Comparison of ENCODE assay signal across 18 cellular contexts in the genomic region with DNA sequence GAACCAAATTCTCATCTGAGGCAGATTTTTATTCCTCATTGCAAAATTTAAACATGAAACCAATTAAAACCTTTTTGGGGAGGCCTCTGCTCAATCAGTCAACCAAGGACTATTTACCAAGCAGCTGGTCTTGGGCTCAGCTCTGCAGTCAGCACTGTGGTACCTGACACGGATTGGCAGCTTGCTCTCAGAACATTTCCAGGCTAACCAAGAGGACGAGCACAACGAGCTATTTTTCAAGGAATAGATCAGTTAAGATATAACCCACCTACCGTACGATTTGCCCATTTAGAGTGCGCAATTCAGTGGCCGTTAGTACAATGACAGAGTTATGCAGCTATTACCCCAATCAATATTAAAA.
"Had no signal": no experiment of that assay in that cellular context is flagged by ENCODE, and none has a peak within 500 bp of the region (broad histone marks: within the 10 kb centered on the region; RNA-seq: fewer than 3 reads in every experiment).

No MANE protein-coding gene starts in this region.

- H3K27ac Mint-ChIP-seq: activated CD4-positive, alpha-beta memory T cell treated with anti-CD3 and anti-CD28 coated beads, Interleukin-2, amount 10 ng/mL, durations not matched to agents 7 days and 5 days; activated CD4-positive, alpha-beta T cell treated with anti-CD3 and anti-CD28 coated beads, Interleukin-2, amount 10 ng/mL, durations not matched to agents 24 days and 14 days; activated naive CD4-positive, alpha-beta T cell treated with anti-CD3 and anti-CD28 coated beads for 36 hours; activated naive CD8-positive, alpha-beta T cell treated with anti-CD3 and anti-CD28 coated beads, Interleukin-2, amount 10 ng/mL, durations not matched to agents 7 days and 5 days; activated T-cell treated with anti-CD3 and anti-CD28 coated beads, Interleukin-2, amount 50 U/mL, for 72 hours; naive thymus-derived CD4-positive, alpha-beta T cell; progenitor cell of endocrine pancreas; stimulated activated naive CD8-positive, alpha-beta T cell treated with anti-CD3 and anti-CD28 coated beads, Interleukin-15, Interleukin-2, amounts not matched to agents 100 ng/mL and 50 ng/mL, for 24 hours; T-helper 17 cell had no signal

- DNase-seq: activated CD4-positive, alpha-beta memory T cell treated with anti-CD3 and anti-CD28 coated beads, Interleukin-2, amount 10 ng/mL, durations not matched to agents 7 days and 5 days; activated CD4-positive, alpha-beta T cell treated with anti-CD3 and anti-CD28 coated beads, Interleukin-2, amount 10 ng/mL, durations not matched to agents 24 days and 14 days; activated effector memory CD4-positive, alpha-beta T cell treated with Interleukin-2 at 50 U/mL for 16 hours; activated naive CD4-positive, alpha-beta T cell treated with anti-CD3 and anti-CD28 coated beads for 36 hours; activated naive CD8-positive, alpha-beta T cell treated with anti-CD3 and anti-CD28 coated beads, Interleukin-2, amount 10 ng/mL, durations not matched to agents 7 days and 5 days; activated T-cell treated with anti-CD3 and anti-CD28 coated beads, Interleukin-2, amount 50 U/mL, for 72 hours; cerebellar nuclear complex; erythroblast; foreskin fibroblast; left lung; naive thymus-derived CD4-positive, alpha-beta T cell; spleen; stimulated activated CD4-positive, alpha-beta T cell treated with anti-CD3 and anti-CD28 coated beads, Interleukin-4, amount 100 ng/mL, for 24 hours; T-helper 17 cell; tibial artery had no signal

- ATAC-seq: activated CD4-positive, CD25-positive, alpha-beta regulatory T cell treated with anti-CD3 and anti-CD28 coated beads, Interleukin-2, amount 50 U/mL, for 24 hours; activated T-cell treated with anti-CD3 and anti-CD28 coated beads, Interleukin-2, amount 50 U/mL, for 72 hours; left lung; naive thymus-derived CD4-positive, alpha-beta T cell; T-helper 17 cell had no signal

- H3K4me1 Mint-ChIP-seq: activated naive CD8-positive, alpha-beta T cell treated with anti-CD3 and anti-CD28 coated beads, Interleukin-2, amount 10 ng/mL, durations not matched to agents 7 days and 5 days; naive thymus-derived CD4-positive, alpha-beta T cell; T-helper 17 cell had no signal

- H3K9me3 Mint-ChIP-seq: activated CD4-positive, alpha-beta memory T cell treated with anti-CD3 and anti-CD28 coated beads, Interleukin-2, amount 10 ng/mL, durations not matched to agents 7 days and 5 days; activated CD4-positive, alpha-beta T cell treated with anti-CD3 and anti-CD28 coated beads, Interleukin-2, amount 10 ng/mL, durations not matched to agents 24 days and 14 days; activated naive CD4-positive, alpha-beta T cell treated with anti-CD3 and anti-CD28 coated beads for 36 hours; activated naive CD8-positive, alpha-beta T cell treated with anti-CD3 and anti-CD28 coated beads, Interleukin-2, amount 10 ng/mL, durations not matched to agents 7 days and 5 days; activated T-cell treated with anti-CD3 and anti-CD28 coated beads, Interleukin-2, amount 50 U/mL, for 72 hours; naive thymus-derived CD4-positive, alpha-beta T cell; stimulated activated naive CD8-positive, alpha-beta T cell treated with anti-CD3 and anti-CD28 coated beads, Interleukin-15, Interleukin-2, amounts not matched to agents 100 ng/mL and 50 ng/mL, for 24 hours had no signal

- H3K4me3 ChIP-seq: left lung, spleen, tibial artery had no signal

- H3K27me3 Mint-ChIP-seq: stimulated activated naive CD8-positive, alpha-beta T cell treated with anti-CD3 and anti-CD28 coated beads, Interleukin-15, Interleukin-2, amounts not matched to agents 100 ng/mL and 50 ng/mL, for 24 hours; T-helper 17 cell had no signal

- H3K4me3 Mint-ChIP-seq: activated CD4-positive, alpha-beta memory T cell treated with anti-CD3 and anti-CD28 coated beads, Interleukin-2, amount 10 ng/mL, durations not matched to agents 7 days and 5 days; activated CD4-positive, alpha-beta T cell treated with anti-CD3 and anti-CD28 coated beads, Interleukin-2, amount 10 ng/mL, durations not matched to agents 24 days and 14 days; activated naive CD4-positive, alpha-beta T cell treated with anti-CD3 and anti-CD28 coated beads for 36 hours; activated naive CD8-positive, alpha-beta T cell treated with anti-CD3 and anti-CD28 coated beads, Interleukin-2, amount 10 ng/mL, durations not matched to agents 7 days and 5 days; activated T-cell treated with anti-CD3 and anti-CD28 coated beads, Interleukin-2, amount 50 U/mL, for 72 hours; naive thymus-derived CD4-positive, alpha-beta T cell; stimulated activated naive CD8-positive, alpha-beta T cell treated with anti-CD3 and anti-CD28 coated beads, Interleukin-15, Interleukin-2, amounts not matched to agents 100 ng/mL and 50 ng/mL, for 24 hours; T-helper 17 cell had no signal

- H3K9me3 ChIP-seq: left lung, spleen, tibial artery had no signal

- H3K4me1 ChIP-seq: spleen had no signal

- H3K27ac ChIP-seq: left lung, spleen had no signal

- H3K36me3 ChIP-seq: left lung, spleen, tibial artery had no signal

- H3K27me3 ChIP-seq: left lung, spleen had no signal

- H3K36me3 Mint-ChIP-seq: activated naive CD8-positive, alpha-beta T cell treated with anti-CD3 and anti-CD28 coated beads, Interleukin-2, amount 10 ng/mL, durations not matched to agents 7 days and 5 days; naive thymus-derived CD4-positive, alpha-beta T cell had no signal
